In the genomic region with DNA sequence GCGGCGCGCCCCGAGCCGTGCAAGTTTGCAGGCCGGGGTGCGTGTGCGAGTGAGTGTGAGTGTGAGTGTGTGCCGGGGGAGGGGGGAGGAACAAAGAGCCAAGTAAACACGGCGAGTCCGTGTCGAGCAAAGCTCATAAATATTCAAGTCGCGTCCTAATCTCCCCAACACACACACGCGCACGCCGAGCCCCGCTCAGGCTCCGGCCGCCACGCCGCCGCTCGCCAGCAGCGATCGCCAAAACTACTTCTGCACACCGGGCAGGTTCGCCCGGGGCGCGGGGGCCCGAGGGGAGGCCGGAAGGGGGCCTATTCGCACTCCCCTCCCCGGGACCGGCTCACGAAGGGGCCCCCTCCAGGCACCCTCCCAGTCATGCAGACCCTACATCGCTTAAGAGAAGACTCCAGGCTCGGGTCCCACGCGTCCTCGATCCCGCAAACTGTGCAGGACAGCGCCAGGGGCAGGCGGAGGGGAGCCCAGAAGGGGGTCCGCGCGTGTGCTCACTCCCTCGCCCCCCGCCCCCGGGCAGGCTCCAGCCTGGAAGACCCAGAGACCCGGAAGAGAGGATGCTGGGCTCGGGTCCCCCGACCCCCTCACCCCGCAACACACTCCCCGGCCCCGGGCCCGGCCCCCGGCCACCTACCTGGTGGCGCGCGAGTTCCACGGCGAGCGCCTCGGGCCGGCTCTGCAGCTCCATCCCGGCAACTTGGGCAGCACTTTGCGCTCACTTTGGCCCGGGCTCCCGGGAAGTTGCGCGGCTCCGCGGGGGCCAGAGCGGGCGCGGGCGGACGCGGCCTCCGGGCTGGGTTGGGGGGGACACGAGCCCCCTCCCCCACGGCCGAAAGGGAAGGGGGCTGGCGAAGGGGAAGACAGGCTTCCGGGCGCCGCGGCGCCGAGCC, we compare ENCODE assay signal across 9 cellular contexts. TPM values are rescaled to one million over a fixed set of nuclear protein-coding genes. Genes with fewer than 3 reads are reported as not detected.
DNase-seq lines count a peak whose midpoint lies in the region; ATAC-seq and TF ChIP-seq lines count a peak whose summit lies in the region.
"Had no signal": no experiment of that assay in that cellular context is flagged by ENCODE, and none has a peak within 500 bp of the region (broad histone marks: within the 10 kb centered on the region; RNA-seq: fewer than 3 reads in every experiment).

No MANE protein-coding gene starts in this region.

- H3K79me2 ChIP-seq in hepatocyte: no peaks in the 10 kb centered on the region

- DNase-seq in NCI-H1105 treated with DMSO at 0.1 percent for 48 hours (lab: John Stamatoyannopoulos, UW) (peak; percentile 38), NCI-H1105 (lab: John Stamatoyannopoulos, UW) (no peak), T-cell (no peak), hepatocyte (ENCODE audit: low spot score) (peak; percentile 32), AG08396 (ENCODE audit: low spot score) (no peak)

- peak overlapping the region; percentile 61 for H3K4me3 ChIP-seq in hepatocyte
- H3K4me3 ChIP-seq: K562 had no signal

- H2AFZ ChIP-seq in hepatocyte: peak overlapping the region; percentile 56

- H3K4me2 ChIP-seq in hepatocyte: peak overlapping the region; percentile 99

- WGBS in hepatocyte (ENCODE audit: low lambda C conversion rate, missing lambda C conversion rate): under 1% methylated on average over 40 of the region's 94 CpGs

- POLR2A ChIA-PET in T-cell (lab: Charles Lee): no interaction called here

- H4K20me1 ChIP-seq in hepatocyte (ENCODE audit: insufficient read depth, poor library complexity, severe bottlenecking): no peaks in the 10 kb centered on the region

- H3K27ac ChIP-seq in hepatocyte: no peak overlapping the region

- H3K9me3 ChIP-seq in hepatocyte (ENCODE audit: low read depth): no peaks in the 10 kb centered on the region

- H3K36me3 Mint-ChIP-seq in T-cell: no peaks in the 10 kb centered on the region
- no peaks in the 10 kb centered on the region for H3K36me3 Mint-ChIP-seq in stimulated activated naive CD8-positive, alpha-beta T cell treated with anti-CD3 and anti-CD28 coated beads, Interleukin-15, Interleukin-2, amounts not matched to agents 100 ng/mL and 50 ng/mL, for 24 hours (ENCODE audit: low read depth)

- peaks cover 53% of the 10 kb centered on the region for H3K27me3 ChIP-seq in hepatocyte

- no peaks in the 10 kb centered on the region for H3K9me2 ChIP-seq in hepatocyte (replicated peaks; ENCODE audit: insufficient read depth)

- CTCF ChIA-PET in T-cell (lab: Charles Lee): no interaction called here

- TF ChIP-seq CTCF in hepatocyte (IDR thresholded peaks at IDR 0.05; ENCODE audit: poor library complexity): no peak

- peaks cover 15 to 17% (median 16%) of the 10 kb centered on the region in 3 donors for H3K4me1 Mint-ChIP-seq in T-cell
- H3K4me1 Mint-ChIP-seq in stimulated activated naive CD8-positive, alpha-beta T cell treated with anti-CD3 and anti-CD28 coated beads, Interleukin-15, Interleukin-2, amounts not matched to agents 100 ng/mL and 50 ng/mL, for 24 hours (ENCODE audit: low read depth): peaks cover 15% of the 10 kb centered on the region

- peaks cover 26% of the 10 kb centered on the region for H3K4me1 ChIP-seq in hepatocyte (ENCODE audit: insufficient read depth)

- H3K9me3 Mint-ChIP-seq in T-cell: no peaks in the 10 kb centered on the region
- H3K9me3 Mint-ChIP-seq in stimulated activated naive CD8-positive, alpha-beta T cell treated with anti-CD3 and anti-CD28 coated beads, Interleukin-15, Interleukin-2, amounts not matched to agents 100 ng/mL and 50 ng/mL, for 24 hours: no peaks in the 10 kb centered on the region

- H3K36me3 ChIP-seq in hepatocyte (replicated peaks; ENCODE audit: insufficient read depth, low read depth): no peaks in the 10 kb centered on the region

- ATAC-seq in T-cell (replicated peaks in 1 of 4) (no peak), HG03469 (IDR thresholded peaks at IDR 0.05; ENCODE audit: unreplicated experiment) (no peak), GM18867 (IDR thresholded peaks at IDR 0.05; ENCODE audit: unreplicated experiment) (no peak)
- ATAC-seq: K562 had no signal

- peaks cover 54 to 58% of the 10 kb centered on the region in 2 donors for H3K27me3 Mint-ChIP-seq in T-cell
- peaks cover 56% of the 10 kb centered on the region for H3K27me3 Mint-ChIP-seq in stimulated activated naive CD8-positive, alpha-beta T cell treated with anti-CD3 and anti-CD28 coated beads, Interleukin-15, Interleukin-2, amounts not matched to agents 100 ng/mL and 50 ng/mL, for 24 hours

- peak overlapping the region in 2 of 3 donors; percentile 31 to 41 for H3K4me3 Mint-ChIP-seq in T-cell
- H3K4me3 Mint-ChIP-seq in stimulated activated naive CD8-positive, alpha-beta T cell treated with anti-CD3 and anti-CD28 coated beads, Interleukin-15, Interleukin-2, amounts not matched to agents 100 ng/mL and 50 ng/mL, for 24 hours: peak overlapping the region; percentile 47

- no peak overlapping the region for H3K27ac Mint-ChIP-seq in T-cell
- no peak overlapping the region for H3K27ac Mint-ChIP-seq in stimulated activated naive CD8-positive, alpha-beta T cell treated with anti-CD3 and anti-CD28 coated beads, Interleukin-15, Interleukin-2, amounts not matched to agents 100 ng/mL and 50 ng/mL, for 24 hours

RNA-seq across cellular contexts. Expression of a gene that starts 0.7 kb away (rescaled TPM):
- under 1 TPM in 2 of 5 donors, not detected in 3; 0.15 to 0.36 TPM for total RNA-seq in T-cell
- total RNA-seq in hepatocyte: 0.40 and 1.9 TPM in 2 replicates
- polyA plus RNA-seq in hepatocyte: 0.10 and 0.86 TPM in 2 replicates
- total RNA-seq: K562 had no signal

Comparison
In these comparisons a context has a peak if more than half of its experiments do, and no peak if none do; other contexts are left out.
1. DNase-seq: peak in NCI-H1105 treated with DMSO at 0.1 percent for 48 hours (single experiment) and hepatocyte (single experiment); none in NCI-H1105 (single experiment), T-cell (0 of 34) and AG08396 (single experiment).